Comparison of ENCODE assay signal across 1 cellular context in the genomic region with DNA sequence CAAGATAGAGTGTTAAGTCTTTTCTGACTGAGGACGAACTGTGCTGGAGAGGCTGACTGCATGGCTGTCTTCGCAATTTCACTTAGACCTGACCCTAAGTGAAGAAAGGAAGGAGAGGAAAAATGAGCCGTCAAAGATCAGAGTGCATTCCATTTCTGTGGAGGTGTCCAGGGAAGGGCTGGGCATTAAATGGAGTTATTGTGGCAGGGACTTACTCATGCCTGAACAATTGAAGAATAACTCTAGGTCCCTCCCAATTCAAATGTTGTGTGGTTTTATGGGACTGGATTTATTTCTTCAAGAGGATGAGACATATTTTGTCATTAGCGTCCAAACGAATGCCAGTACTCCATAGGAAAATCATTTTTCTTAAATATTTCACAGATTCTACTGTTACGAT.
TF ChIP-seq lines count a peak whose summit lies in the region.

No MANE protein-coding gene starts in this region.

TF ChIP-seq in SK-N-SH, 30 proteins besides CTCF, POLR2A, EP300 and RAD21 (continued from another document):
- TF ChIP-seq, protein P1, sequence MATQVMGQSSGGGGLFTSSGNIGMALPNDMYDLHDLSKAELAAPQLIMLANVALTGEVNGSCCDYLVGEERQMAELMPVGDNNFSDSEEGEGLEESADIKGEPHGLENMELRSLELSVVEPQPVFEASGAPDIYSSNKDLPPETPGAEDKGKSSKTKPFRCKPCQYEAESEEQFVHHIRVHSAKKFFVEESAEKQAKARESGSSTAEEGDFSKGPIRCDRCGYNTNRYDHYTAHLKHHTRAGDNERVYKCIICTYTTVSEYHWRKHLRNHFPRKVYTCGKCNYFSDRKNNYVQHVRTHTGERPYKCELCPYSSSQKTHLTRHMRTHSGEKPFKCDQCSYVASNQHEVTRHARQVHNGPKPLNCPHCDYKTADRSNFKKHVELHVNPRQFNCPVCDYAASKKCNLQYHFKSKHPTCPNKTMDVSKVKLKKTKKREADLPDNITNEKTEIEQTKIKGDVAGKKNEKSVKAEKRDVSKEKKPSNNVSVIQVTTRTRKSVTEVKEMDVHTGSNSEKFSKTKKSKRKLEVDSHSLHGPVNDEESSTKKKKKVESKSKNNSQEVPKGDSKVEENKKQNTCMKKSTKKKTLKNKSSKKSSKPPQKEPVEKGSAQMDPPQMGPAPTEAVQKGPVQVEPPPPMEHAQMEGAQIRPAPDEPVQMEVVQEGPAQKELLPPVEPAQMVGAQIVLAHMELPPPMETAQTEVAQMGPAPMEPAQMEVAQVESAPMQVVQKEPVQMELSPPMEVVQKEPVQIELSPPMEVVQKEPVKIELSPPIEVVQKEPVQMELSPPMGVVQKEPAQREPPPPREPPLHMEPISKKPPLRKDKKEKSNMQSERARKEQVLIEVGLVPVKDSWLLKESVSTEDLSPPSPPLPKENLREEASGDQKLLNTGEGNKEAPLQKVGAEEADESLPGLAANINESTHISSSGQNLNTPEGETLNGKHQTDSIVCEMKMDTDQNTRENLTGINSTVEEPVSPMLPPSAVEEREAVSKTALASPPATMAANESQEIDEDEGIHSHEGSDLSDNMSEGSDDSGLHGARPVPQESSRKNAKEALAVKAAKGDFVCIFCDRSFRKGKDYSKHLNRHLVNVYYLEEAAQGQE (IDR thresholded peaks at IDR 0.05; ENCODE audit: low read depth, low read length), result no peak
- TF ChIP-seq FOSL2 (IDR thresholded peaks at IDR 0.05; ENCODE audit: borderline replicate concordance, low read depth) (no peak), FOXJ3 (CRISPR knock-in tag; IDR thresholded peaks at IDR 0.05) (no peak), RCOR1 (IDR thresholded peaks at IDR 0.05; ENCODE audit: low read length) (no peak)
